ENCODE assay signal across 36 cellular contexts in genomic region chr2:17521621-17522020, GRCh38. TPM values are rescaled to one million over a fixed set of nuclear protein-coding genes. Genes with fewer than 3 reads are reported as not detected.
"Had no signal": no experiment of that assay in that cellular context is flagged by ENCODE, and none has a peak within 500 bp of the region (broad histone marks: within the 10 kb centered on the region; RNA-seq: fewer than 3 reads in every experiment).

No MANE protein-coding gene starts in this region.

- H3K36me3 ChIP-seq: MG63 had no signal

- H3K4me3 ChIP-seq: MG63 had no signal

- H3K27ac ChIP-seq: KMS-11 had no signal

- DNase-seq: Karpas-422, Kasumi-1, MG63, MM.1S, MV-4-11, NCI-H1048, NCI-H1092, NCI-H1092 treated with DMSO at 0.1 percent for 48 hours, NCI-H1105, NCI-H1105 treated with DMSO at 0.1 percent for 48 hours, NCI-H1417, NCI-H1417 treated with DMSO at 0.1 percent for 48 hours, NCI-H1436, NCI-H1436 treated with DMSO at 0.1 percent for 48 hours, NCI-H146, NCI-H1694, NCI-H1694 treated with DMSO at 0.1 percent for 48 hours, NCI-H187, NCI-H187 treated with DMSO at 0.1 percent for 48 hours, NCI-H1930, NCI-H2029, NCI-H2029 treated with DMSO at 0.1 percent for 48 hours, NCI-H2081, NCI-H2081 treated with DMSO at 0.1 percent for 48 hours, NCI-H2107, NCI-H2171, NCI-H2171 treated with DMSO at 0.1 percent for 48 hours, NCI-H2227 treated with DMSO at 0.1 percent for 48 hours, NCI-H226, NCI-H345, NCI-H446, NCI-H446 treated with DMSO at 0.1 percent for 48 hours, NCI-H510A had no signal

- H3K9ac ChIP-seq: KMS-11 had no signal

- H3K4me2 ChIP-seq: KMS-11 had no signal

- H3K9me3 ChIP-seq: MG63 had no signal

RNA-seq across cellular contexts. Expression of gene RAD51AP2, which starts 3.4 kb away (rescaled TPM):
- total RNA-seq: M059J, NCI-H460 had no signal

RNA-seq across cellular contexts. Expression of gene VSNL1, which starts 18.9 kb away (rescaled TPM):
- total RNA-seq: NCI-H460 had no signal
